In genomic region chr19:35144600-35145436, GRCh38 we compare ENCODE assay signal across 7 cellular contexts. TPM values are rescaled to one million over a fixed set of nuclear protein-coding genes. Genes with fewer than 3 reads are reported as not detected.
DNase-seq lines count a peak whose midpoint lies in the region; TF ChIP-seq lines count a peak whose summit lies in the region.
"Had no signal": no experiment of that assay in that cellular context is flagged by ENCODE, and none has a peak within 500 bp of the region (broad histone marks: within the 10 kb centered on the region; RNA-seq: fewer than 3 reads in every experiment).

No MANE protein-coding gene starts in this region.

- DNase-seq in DMS79 treated with DMSO at 0.1 percent for 48 hours (lab: John Stamatoyannopoulos, UW), result peak; percentile 51
- DNase-seq in NCI-H2171 (lab: John Stamatoyannopoulos, UW), result peak; percentile 80
- peak; percentile 60 for DNase-seq in glutamatergic neuron
- DNase-seq in NCI-H774 (lab: John Stamatoyannopoulos, UW), result no peak
- DNase-seq in immature natural killer cell, result no peak
- DNase-seq in ecto neural progenitor cell (ENCODE audit: low spot score), result no peak
- DNase-seq: esophagus squamous epithelium had no signal

- H3K9me3 Mint-ChIP-seq in glutamatergic neuron (ENCODE audit: unreplicated experiment) (peaks cover 6% of the 10 kb centered on the region), immature natural killer cell (no peaks in the 10 kb centered on the region)

- H3K27ac Mint-ChIP-seq in glutamatergic neuron (ENCODE audit: unreplicated experiment) (peak overlapping the region; percentile 62), immature natural killer cell (peak overlapping the region in 1 of 6 donors; percentile 57)

- no peak for TF ChIP-seq CTCF in glutamatergic neuron (IDR thresholded peaks at IDR 0.05; ENCODE audit: partially characterized antibody, unreplicated experiment)

- peak overlapping the region; percentile 78 for H3K4me3 Mint-ChIP-seq in glutamatergic neuron (ENCODE audit: unreplicated experiment)
- H3K4me3 Mint-ChIP-seq in immature natural killer cell, result peak overlapping the region in 1 of 5 donors; percentile 17

- peaks cover 16% of the 10 kb centered on the region for H3K4me1 Mint-ChIP-seq in glutamatergic neuron (ENCODE audit: low read depth, unreplicated experiment)
- H3K4me1 Mint-ChIP-seq in immature natural killer cell, result peaks cover 28 to 36% of the 10 kb centered on the region in 2 donors

- peaks cover 17% of the 10 kb centered on the region for H3K27me3 Mint-ChIP-seq in glutamatergic neuron (ENCODE audit: unreplicated experiment)
- H3K27me3 Mint-ChIP-seq in immature natural killer cell (ENCODE audit: low read depth in 3 of 3), result peaks cover 2 to 10% (median 4%) of the 10 kb centered on the region in 3 donors

- H3K36me3 Mint-ChIP-seq in glutamatergic neuron (ENCODE audit: unreplicated experiment) (no peaks in the 10 kb centered on the region), immature natural killer cell (peaks cover 0 to 7% (median 0%) of the 10 kb centered on the region in 3 donors)

RNA-seq across cellular contexts. Expression of gene FXYD7, which starts 1.8 kb away (rescaled TPM):
- total RNA-seq in glutamatergic neuron (ENCODE audit: unreplicated experiment), result 22.3 TPM
- polyA plus RNA-seq in immature natural killer cell, result 1 to 10 TPM; 2.1 to 4.1 (median 2.5) TPM
- total RNA-seq: esophagus squamous epithelium had no signal

RNA-seq across cellular contexts. Expression of gene FXYD1, which starts 6.2 kb away (rescaled TPM):
- total RNA-seq in glutamatergic neuron (ENCODE audit: unreplicated experiment), result not detected
- polyA plus RNA-seq in immature natural killer cell, result under 1 TPM in 2 of 3 donors, not detected in 1; 0.53 to 0.83 TPM

RNA-seq across cellular contexts. Expression of gene FXYD5, which starts 9.7 kb away (rescaled TPM):
- 5.3 TPM for total RNA-seq in glutamatergic neuron (ENCODE audit: unreplicated experiment)
- 100 to 1,000 TPM; 262 to 427 (median 346) TPM for polyA plus RNA-seq in immature natural killer cell

RNA-seq across cellular contexts. Expression of gene LGI4, which starts 10.0 kb away (rescaled TPM):
- total RNA-seq in glutamatergic neuron (ENCODE audit: unreplicated experiment), result 14.4 TPM
- not detected for polyA plus RNA-seq in immature natural killer cell

RNA-seq across cellular contexts. Expression of gene FXYD3, which starts 29.2 kb away (rescaled TPM):
- total RNA-seq in glutamatergic neuron (ENCODE audit: unreplicated experiment), result not detected
- not detected for polyA plus RNA-seq in immature natural killer cell

Comparison
In these comparisons a context has a peak if more than half of its experiments do, and no peak if none do; other contexts are left out.
1. DNase-seq: peak in DMS79 treated with DMSO at 0.1 percent for 48 hours (single experiment), NCI-H2171 (single experiment) and glutamatergic neuron (single experiment); none in NCI-H774 (single experiment), immature natural killer cell (0 of 3) and ecto neural progenitor cell (single experiment).